ENCODE assay signal across 3 cellular contexts in genomic region chr7:22450013-22450412, GRCh38. TPM values are rescaled to one million over a fixed set of nuclear protein-coding genes. Genes with fewer than 3 reads are reported as not detected.
"Had no signal": no experiment of that assay in that cellular context is flagged by ENCODE, and none has a peak within 500 bp of the region (broad histone marks: within the 10 kb centered on the region; RNA-seq: fewer than 3 reads in every experiment).

No MANE protein-coding gene starts in this region.

RNA-seq across cellular contexts. Expression of gene STEAP1B, which starts 50.0 kb away (rescaled TPM):
- total RNA-seq: activated CD4-positive, alpha-beta memory T cell treated with anti-CD3 and anti-CD28 coated beads for 36 hours; activated CD8-positive, alpha-beta T cell treated with anti-CD3 and anti-CD28 coated beads for 36 hours; activated CD8-positive, alpha-beta T cell treated with anti-CD3 and anti-CD28 coated beads, Interleukin-2, amount 10 ng/mL, durations not matched to agents 7 days and 5 days had no signal
